ENCODE assay signal across 13 cellular contexts in genomic region chr7:108222236-108222892, GRCh38.
DNase-seq lines count a peak whose midpoint lies in the region; ATAC-seq, FAIRE-seq and TF ChIP-seq lines count a peak whose summit lies in the region.
"Had no signal": no experiment of that assay in that cellular context is flagged by ENCODE, and none has a peak within 500 bp of the region (broad histone marks: within the 10 kb centered on the region; RNA-seq: fewer than 3 reads in every experiment).

No MANE protein-coding gene starts in this region.

- TF ChIP-seq CTCF in epithelial cell of esophagus (IDR thresholded peaks at IDR 0.05; ENCODE audit: insufficient read depth, low read depth, low read length, missing control alignments), result no peak
- TF ChIP-seq CTCF in neural cell (IDR thresholded peaks at IDR 0.05; ENCODE audit: poor library complexity, severe bottlenecking), result peak; percentile 23

- H3K27me3 Mint-ChIP-seq in activated CD4-positive, alpha-beta T cell treated with anti-CD3 and anti-CD28 coated beads, Interleukin-2, amount 10 ng/mL, durations not matched to agents 7 days and 5 days, result peaks cover 2% of the 10 kb centered on the region

- no peak overlapping the region for H3K27ac ChIP-seq in neural cell (ENCODE audit: low read length)
- H3K27ac ChIP-seq: skin epidermis, suprapubic skin had no signal

- no peak overlapping the region for H2AFZ ChIP-seq in neural cell (ENCODE audit: low read depth, low read length)

- no peaks in the 10 kb centered on the region for H3K27me3 ChIP-seq in neural cell (ENCODE audit: insufficient read depth, low read depth, low read length)
- H3K27me3 ChIP-seq: suprapubic skin had no signal

- FAIRE-seq in frontal cortex (lab: Jason Lieb, UNC), result no peak
- FAIRE-seq: D721Med had no signal

- no peaks in the 10 kb centered on the region for H4K20me1 ChIP-seq in neural cell (ENCODE audit: insufficient read depth)

- H3K79me2 ChIP-seq in neural cell (replicated peaks; ENCODE audit: insufficient read depth, low read length), result no peaks in the 10 kb centered on the region

- POLR2A ChIA-PET in activated CD4-positive, alpha-beta T cell treated with anti-CD3 and anti-CD28 coated beads, Interleukin-2, amount 10 ng/mL, durations not matched to agents 7 days and 5 days (lab: Charles Lee), result no interaction called here

- no peaks in the 10 kb centered on the region for H3K36me3 Mint-ChIP-seq in activated CD4-positive, alpha-beta T cell treated with anti-CD3 and anti-CD28 coated beads, Interleukin-2, amount 10 ng/mL, durations not matched to agents 7 days and 5 days (ENCODE audit: low read depth)

- H3K4me3 ChIP-seq in epithelial cell of esophagus (ENCODE audit: low read length), result no peak overlapping the region
- H3K4me3 ChIP-seq in neural cell (ENCODE audit: low read length), result no peak overlapping the region
- H3K4me3 ChIP-seq: skin epidermis, suprapubic skin had no signal

- no peaks in the 10 kb centered on the region for H3K9me3 Mint-ChIP-seq in activated CD4-positive, alpha-beta T cell treated with anti-CD3 and anti-CD28 coated beads, Interleukin-2, amount 10 ng/mL, durations not matched to agents 7 days and 5 days

- no peaks in the 10 kb centered on the region for H3F3A ChIP-seq in neural cell (ENCODE audit: insufficient read depth, low read length, poor library complexity, severe bottlenecking)

- H3K4me3 Mint-ChIP-seq in activated CD4-positive, alpha-beta T cell treated with anti-CD3 and anti-CD28 coated beads, Interleukin-2, amount 10 ng/mL, durations not matched to agents 7 days and 5 days, result no peak overlapping the region

- CTCF ChIA-PET in activated CD4-positive, alpha-beta T cell treated with anti-CD3 and anti-CD28 coated beads, Interleukin-2, amount 10 ng/mL, durations not matched to agents 7 days and 5 days (lab: Charles Lee), result no interaction called here

- H3K27ac Mint-ChIP-seq in activated CD4-positive, alpha-beta T cell treated with anti-CD3 and anti-CD28 coated beads, Interleukin-2, amount 10 ng/mL, durations not matched to agents 7 days and 5 days, result no peak overlapping the region

- no peak overlapping the region for H3K9ac ChIP-seq in neural cell (ENCODE audit: low read length)

- no peaks in the 10 kb centered on the region for H3K9me2 ChIP-seq in neural cell (ENCODE audit: insufficient read depth, low read length)

- TF ChIP-seq RAD21 in neural cell (conservative IDR thresholded peaks at IDR 0.05), result peak; percentile 25

- no peak overlapping the region for H3K4me2 ChIP-seq in neural cell (ENCODE audit: low read length)

- no peak for TF ChIP-seq EP300 in neural cell (conservative IDR thresholded peaks at IDR 0.05; ENCODE audit: poor library complexity, severe bottlenecking)

- peak; percentile 66 for DNase-seq in EL
- DNase-seq in RPMI7951 (ENCODE audit: low read depth), result peak; percentile 49
- peak; percentile 13 for DNase-seq in epithelial cell of esophagus (ENCODE audit: low read depth)
- no peak for DNase-seq in activated CD4-positive, alpha-beta T cell treated with anti-CD3 and anti-CD28 coated beads, Interleukin-2, amount 10 ng/mL, durations not matched to agents 7 days and 5 days
- no peak for DNase-seq in frontal cortex (ENCODE audit: low spot score in 2 of 2)
- DNase-seq: NCI-H187, NCI-H774 had no signal

- no peaks in the 10 kb centered on the region for H3K4me1 Mint-ChIP-seq in activated CD4-positive, alpha-beta T cell treated with anti-CD3 and anti-CD28 coated beads, Interleukin-2, amount 10 ng/mL, durations not matched to agents 7 days and 5 days

- ATAC-seq in GM18858 (IDR thresholded peaks at IDR 0.05; ENCODE audit: unreplicated experiment) (no peak), GM21717 (IDR thresholded peaks at IDR 0.05; ENCODE audit: unreplicated experiment) (no peak)

- no peaks in the 10 kb centered on the region for H3K9me3 ChIP-seq in neural cell (ENCODE audit: low read length)
- H3K9me3 ChIP-seq: suprapubic skin had no signal

- H3K36me3 ChIP-seq in neural cell (ENCODE audit: insufficient read depth, low read length), result no peaks in the 10 kb centered on the region
- H3K36me3 ChIP-seq: suprapubic skin had no signal

TF ChIP-seq in neural cell, 6 proteins besides CTCF, POLR2A, EP300 and RAD21:
- TF ChIP-seq REST (IDR thresholded peaks at IDR 0.05; ENCODE audit: borderline replicate concordance) (no peak), SMC3 (conservative IDR thresholded peaks at IDR 0.05; ENCODE audit: poor library complexity) (no peak), POLR2AphosphoS5 (IDR thresholded peaks at IDR 0.05) (no peak), EZH2 (IDR thresholded peaks at IDR 0.05; ENCODE audit: borderline replicate concordance, insufficient read depth, low read length, poor library complexity, severe bottlenecking) (no peak), TAF1 (IDR thresholded peaks at IDR 0.05; ENCODE audit: low read depth) (no peak), MXI1 (conservative IDR thresholded peaks at IDR 0.05; ENCODE audit: poor library complexity, severe bottlenecking) (no peak)

Comparison
In these comparisons a context has a peak if more than half of its experiments do, and no peak if none do; other contexts are left out.
1. DNase-seq: peak in EL (single experiment), RPMI7951 (single experiment) and epithelial cell of esophagus (single experiment); none in activated CD4-positive, alpha-beta T cell treated with anti-CD3 and anti-CD28 coated beads, Interleukin-2, amount 10 ng/mL, durations not matched to agents 7 days and 5 days (single experiment) and frontal cortex (0 of 2).